Comparison of ENCODE assay signal across 9 cellular contexts in genomic region chr5:10635257-10635860, GRCh38.
DNase-seq lines count a peak whose midpoint lies in the region; ATAC-seq and TF ChIP-seq lines count a peak whose summit lies in the region.
"Had no signal": no experiment of that assay in that cellular context is flagged by ENCODE, and none has a peak within 500 bp of the region (broad histone marks: within the 10 kb centered on the region; RNA-seq: fewer than 3 reads in every experiment).

No MANE protein-coding gene starts in this region.

- no peaks in the 10 kb centered on the region for H4K20me1 ChIP-seq in OCI-LY3 (ENCODE audit: insufficient read depth, low read length)

- peaks cover 49% of the 10 kb centered on the region for H3K4me1 Mint-ChIP-seq in activated naive CD4-positive, alpha-beta T cell treated with anti-CD3 and anti-CD28 coated beads, Interleukin-2, amount 10 ng/mL, durations not matched to agents 7 days and 5 days

- peak overlapping the region; percentile 85 for H3K9ac ChIP-seq in OCI-LY3 (ENCODE audit: low read length)

- H3K36me3 ChIP-seq in OCI-LY3 (replicated peaks; ENCODE audit: low read depth, low read length) (peaks cover 24% of the 10 kb centered on the region), heart right ventricle (peaks cover 0 to 6% (median 0%) of the 10 kb centered on the region in 9 donors)

- no peak overlapping the region for H3K4me3 Mint-ChIP-seq in activated naive CD4-positive, alpha-beta T cell treated with anti-CD3 and anti-CD28 coated beads, Interleukin-2, amount 10 ng/mL, durations not matched to agents 7 days and 5 days
- H3K4me3 Mint-ChIP-seq: neural crest cell had no signal

- no peaks in the 10 kb centered on the region for H3K27me3 Mint-ChIP-seq in activated naive CD4-positive, alpha-beta T cell treated with anti-CD3 and anti-CD28 coated beads, Interleukin-2, amount 10 ng/mL, durations not matched to agents 7 days and 5 days

- WGBS in heart right ventricle, 2 donors, result 81 to 83% methylated on average over 10 of the region's 10 CpGs

- H3K4me1 ChIP-seq in OCI-LY3 (ENCODE audit: low read length), result peaks cover 67% of the 10 kb centered on the region
- H3K4me1 ChIP-seq in heart right ventricle, result peaks cover 0 to 52% (median 0%) of the 10 kb centered on the region in 9 donors

- DNase-seq in activated naive CD4-positive, alpha-beta T cell treated with anti-CD3 and anti-CD28 coated beads, Interleukin-2, amount 10 ng/mL, durations not matched to agents 7 days and 5 days, result peak; percentile 74
- DNase-seq in posterior vena cava (ENCODE audit: low spot score) (peak; percentile 71), T1000 (lab: John Stamatoyannopoulos, UW) (no peak), heart right ventricle (no peak), NCI-H748 treated with DMSO at 0.1 percent for 48 hours (lab: John Stamatoyannopoulos, UW) (no peak)

- TF ChIP-seq CTCF in OCI-LY3 (IDR thresholded peaks at IDR 0.05; ENCODE audit: low read depth, low read length) (no peak), heart right ventricle (IDR thresholded peaks at IDR 0.05) (no peak)

- H3K9me3 ChIP-seq in OCI-LY3 (ENCODE audit: insufficient read depth, low read length) (no peaks in the 10 kb centered on the region), heart right ventricle (no peaks in the 10 kb centered on the region)

- peaks cover 12% of the 10 kb centered on the region for H3K36me3 Mint-ChIP-seq in activated naive CD4-positive, alpha-beta T cell treated with anti-CD3 and anti-CD28 coated beads, Interleukin-2, amount 10 ng/mL, durations not matched to agents 7 days and 5 days

- H3K4me3 ChIP-seq in OCI-LY3 (ENCODE audit: low read length) (peak overlapping the region; percentile 65), heart right ventricle (no peak overlapping the region)

- H3K4me2 ChIP-seq in OCI-LY3 (ENCODE audit: low read length), result peak overlapping the region; percentile 93

- no peak overlapping the region for H2AFZ ChIP-seq in OCI-LY3 (ENCODE audit: low read depth, low read length)

- H3K27ac ChIP-seq in OCI-LY3 (ENCODE audit: low read length), result peak overlapping the region; percentile 99
- peak overlapping the region in 1 of 10 donors; percentile 31 for H3K27ac ChIP-seq in heart right ventricle

- H3K27me3 ChIP-seq in OCI-LY3 (ENCODE audit: low read depth, low read length) (no peaks in the 10 kb centered on the region), heart right ventricle (peaks cover 0 to 2% (median 0%) of the 10 kb centered on the region in 7 donors)

- peaks cover 70% of the 10 kb centered on the region for H3K79me2 ChIP-seq in OCI-LY3 (ENCODE audit: low read length)

- CTCF ChIA-PET in activated naive CD4-positive, alpha-beta T cell treated with anti-CD3 and anti-CD28 coated beads, Interleukin-2, amount 10 ng/mL, durations not matched to agents 7 days and 5 days (lab: Charles Lee), result interaction anchor here (1.0 to 1.6 kb wide), 3 partner anchors 9 to 42 kb away, joined by 3 to 4 read pairs (median 3); no protein-coding TSS in a partner anchor

- H3K9me3 Mint-ChIP-seq in activated naive CD4-positive, alpha-beta T cell treated with anti-CD3 and anti-CD28 coated beads, Interleukin-2, amount 10 ng/mL, durations not matched to agents 7 days and 5 days, result peaks cover 12% of the 10 kb centered on the region

- ATAC-seq in GM18519 (IDR thresholded peaks at IDR 0.05; ENCODE audit: low FRiP score, unreplicated experiment) (peak; percentile 60), HG02798 (IDR thresholded peaks at IDR 0.05; ENCODE audit: poor library complexity, unreplicated experiment) (peak; percentile 59), heart right ventricle (no peak)

- intact Hi-C loops in posterior vena cava (cut with DNase I) (no loop called here), heart right ventricle (cut with DNase I) (loop anchor here in 1 of 10 donors (10.0 kb wide), 1 partner anchor 361 kb away; no protein-coding TSS in a partner anchor)

- H3K27ac Mint-ChIP-seq in activated naive CD4-positive, alpha-beta T cell treated with anti-CD3 and anti-CD28 coated beads, Interleukin-2, amount 10 ng/mL, durations not matched to agents 7 days and 5 days, result peak overlapping the region; percentile 87

Comparison
In these comparisons a context has a peak if more than half of its experiments do, and no peak if none do; other contexts are left out.
1. ATAC-seq: peak in GM18519 (single experiment) and HG02798 (single experiment); none in heart right ventricle (0 of 8).
2. DNase-seq: peak in activated naive CD4-positive, alpha-beta T cell treated with anti-CD3 and anti-CD28 coated beads, Interleukin-2, amount 10 ng/mL, durations not matched to agents 7 days and 5 days (single experiment) and posterior vena cava (single experiment); none in T1000 (single experiment), heart right ventricle (0 of 2) and NCI-H748 treated with DMSO at 0.1 percent for 48 hours (single experiment).